13 cellular contexts compared by ENCODE assay signal in genomic region chr3:66196633-66197032, GRCh38. TPM values are rescaled to one million over a fixed set of nuclear protein-coding genes. Genes with fewer than 3 reads are reported as not detected.
DNase-seq lines count a peak whose midpoint lies in the region; ATAC-seq and TF ChIP-seq lines count a peak whose summit lies in the region.
"Had no signal": no experiment of that assay in that cellular context is flagged by ENCODE, and none has a peak within 500 bp of the region (broad histone marks: within the 10 kb centered on the region; RNA-seq: fewer than 3 reads in every experiment).

No MANE protein-coding gene starts in this region.

- peaks cover 0 to 7% (median 0%) of the 10 kb centered on the region in 4 donors for H3K4me1 ChIP-seq in Peyer's patch

- H3K27me3 Mint-ChIP-seq in osteocyte (ENCODE audit: unreplicated experiment), result peaks cover 43% of the 10 kb centered on the region

- no peaks in the 10 kb centered on the region for H3K36me3 Mint-ChIP-seq in osteocyte (ENCODE audit: unreplicated experiment)

- no peak overlapping the region for H3K4me3 ChIP-seq in LNCaP clone FGC (ENCODE audit: low read depth, low read length)
- H3K4me3 ChIP-seq in choroid plexus epithelial cell (ENCODE audit: low read depth, low read length), result no peak overlapping the region
- no peak overlapping the region for H3K4me3 ChIP-seq in Peyer's patch

- H3K27ac Mint-ChIP-seq in osteocyte (ENCODE audit: unreplicated experiment), result no peak overlapping the region
- H3K27ac Mint-ChIP-seq: stimulated activated naive CD8-positive, alpha-beta T cell treated with anti-CD3 and anti-CD28 coated beads, Interleukin-15, Interleukin-2, amounts not matched to agents 100 ng/mL and 50 ng/mL, for 24 hours had no signal

- no peaks in the 10 kb centered on the region for H3K9me3 Mint-ChIP-seq in osteocyte (ENCODE audit: unreplicated experiment)
- H3K9me3 Mint-ChIP-seq: stimulated activated naive CD8-positive, alpha-beta T cell treated with anti-CD3 and anti-CD28 coated beads, Interleukin-15, Interleukin-2, amounts not matched to agents 100 ng/mL and 50 ng/mL, for 24 hours had no signal

- peaks cover 4% of the 10 kb centered on the region for H3K4me1 Mint-ChIP-seq in osteocyte (ENCODE audit: unreplicated experiment)

- H3K27ac ChIP-seq in Peyer's patch, result no peak overlapping the region

- ATAC-seq in HG02642 (IDR thresholded peaks at IDR 0.05; ENCODE audit: poor library complexity, unreplicated experiment), result no peak

- TF ChIP-seq POLR2A in Peyer's patch (IDR thresholded peaks at IDR 0.05), result no peak

- DNase-seq in DMS79 treated with DMSO at 0.1 percent for 48 hours (lab: John Stamatoyannopoulos, UW) (peak; percentile 3), DMS79 (lab: John Stamatoyannopoulos, UW) (no peak), LNCaP clone FGC (ENCODE audit: low read depth) (no peak), choroid plexus epithelial cell (ENCODE audit: low read depth) (no peak), osteocyte (ENCODE audit: extremely low spot score, unreplicated experiment) (no peak), NCI-H2081 treated with DMSO at 0.1 percent for 48 hours (lab: John Stamatoyannopoulos, UW) (no peak), Peyer's patch (no peak)
- DNase-seq: cortex of kidney; DND-41; Karpas-422; stimulated activated CD4-positive, alpha-beta T cell treated with anti-CD3 and anti-CD28 coated beads, Interleukin-4, amount 100 ng/mL, for 24 hours had no signal

- no peaks in the 10 kb centered on the region for H3K9me3 ChIP-seq in Peyer's patch

- peak; percentile 22; the same call in 1 of the 2 replicates for TF ChIP-seq CTCF in LNCaP clone FGC (IDR thresholded peaks at IDR 0.05; ENCODE audit: control insufficient read depth, extremely low read depth, insufficient read depth)
- peak; percentile 38 for TF ChIP-seq CTCF in choroid plexus epithelial cell (conservative IDR thresholded peaks at IDR 0.05; ENCODE audit: low read depth, low read length)
- TF ChIP-seq CTCF in osteocyte (IDR thresholded peaks at IDR 0.05), result peak; percentile 52
- peak in 3 of 6 experiments; percentile 15 to 43 (median 42) for TF ChIP-seq CTCF in Peyer's patch (IDR thresholded peaks at IDR 0.05)

- H3K36me3 ChIP-seq in Peyer's patch, result no peaks in the 10 kb centered on the region

- H3K4me3 Mint-ChIP-seq in osteocyte (ENCODE audit: unreplicated experiment), result no peak overlapping the region
- H3K4me3 Mint-ChIP-seq: stimulated activated naive CD8-positive, alpha-beta T cell treated with anti-CD3 and anti-CD28 coated beads, Interleukin-15, Interleukin-2, amounts not matched to agents 100 ng/mL and 50 ng/mL, for 24 hours had no signal

- no peaks in the 10 kb centered on the region for H3K27me3 ChIP-seq in Peyer's patch

RNA-seq across cellular contexts. Expression of gene SLC25A26, which starts 24.2 kb away (rescaled TPM):
- total RNA-seq in osteocyte (17.7 and 20.9 TPM in 2 replicates), Peyer's patch (10 to 100 TPM; 11.9 to 28.9 (median 17.7) TPM)
